In genomic region chr11:117816151-117816741, GRCh38 we compare ENCODE assay signal across 8 cellular contexts. TPM values are rescaled to one million over a fixed set of nuclear protein-coding genes. Genes with fewer than 3 reads are reported as not detected.
A peak's percentile ranks its signal among the peaks of the same experiment; 100 is the strongest.
DNase-seq lines count a peak whose midpoint lies in the region; ATAC-seq, FAIRE-seq and TF ChIP-seq lines count a peak whose summit lies in the region.

No MANE protein-coding gene starts in this region.

- H3K36me3 ChIP-seq in pancreas = no peaks in the 10 kb centered on the region

- DNase-seq in GM12865 (ENCODE audit: low read depth) (peak; percentile 37), NCI-H82 treated with DMSO at 0.1 percent for 48 hours (lab: John Stamatoyannopoulos, UW; ENCODE audit: unreplicated experiment) (peak; percentile 76), pancreas (peak in 5 of 6 donors; percentile 59 to 90 (median 73)), UCSD-AML1 (lab: John Stamatoyannopoulos, UW; ENCODE audit: unreplicated experiment) (no peak), mucosa of gallbladder (ENCODE audit: low spot score) (no peak), inferior parietal cortex (ENCODE audit: extremely low spot score) (no peak)

- H3K9me3 ChIP-seq in pancreas = no peaks in the 10 kb centered on the region

- 66 to 67% methylated on average over 20 of the region's 20 CpGs for WGBS in pancreas, 2 donors

- peak overlapping the region; percentile 64 to 91 (median 82) for H3K27ac ChIP-seq in pancreas

- peak; percentile 0 for TF ChIP-seq CTCF in GM12865 (IDR thresholded peaks at IDR 0.05; ENCODE audit: insufficient read depth, low read depth, low read length, missing control alignments)
- TF ChIP-seq CTCF in pancreas (IDR thresholded peaks at IDR 0.05) = no peak

- H3K27me3 ChIP-seq in pancreas = no peaks in the 10 kb centered on the region

- ATAC-seq in esophagus mucosa (peak; percentile 7), pancreas (peak; percentile 13 to 59 (median 38)), GM21423 (IDR thresholded peaks at IDR 0.05; ENCODE audit: unreplicated experiment) (no peak)

- H3K4me3 ChIP-seq in GM12865 (ENCODE audit: low read depth, low read length) (peak overlapping the region; percentile 56), pancreas (no peak overlapping the region)

- peaks cover 14 to 35% (median 29%) of the 10 kb centered on the region in 3 donors for H3K4me1 ChIP-seq in pancreas

- intact Hi-C loops in pancreas (cut with DNase I) = no loop called here

- FAIRE-seq in pancreas (lab: Jason Lieb, UNC) = no peak

RNA-seq across cellular contexts. Expression of gene FXYD2, which starts 8.3 kb away (rescaled TPM):
- total RNA-seq in esophagus mucosa (not detected), pancreas (100 to 1,000 TPM; 220 to 395 (median 314) TPM), mucosa of gallbladder (1,539 TPM)
- polyA plus RNA-seq in pancreas = 1,000 to 10,000 TPM; 1,418 to 2,509 TPM

RNA-seq across cellular contexts. Expression of gene DSCAML1, which starts 19.2 kb away (rescaled TPM):
- total RNA-seq in esophagus mucosa = not detected
- 1 to 10 TPM in 5 of 6 donors, under 1 TPM in 1; 0.69 to 2.7 (median 1.8) TPM for total RNA-seq in pancreas
- polyA plus RNA-seq in pancreas = 1 to 10 TPM; 1.7 to 1.9 TPM
- total RNA-seq in mucosa of gallbladder = 8.0 TPM

Comparison
In these comparisons a context has a peak if more than half of its experiments do, and no peak if none do; other contexts are left out.
1. DNase-seq: peak in GM12865 (single experiment), NCI-H82 treated with DMSO at 0.1 percent for 48 hours (single experiment) and pancreas (5 of 6); none in UCSD-AML1 (single experiment), mucosa of gallbladder (single experiment) and inferior parietal cortex (single experiment).
2. RNA of gene FXYD2, which starts 8.3 kb away (total RNA-seq): 1,539 TPM in mucosa of gallbladder (single experiment) and 220 to 395 TPM in pancreas; not detected in esophagus mucosa (single experiment); every median in the first group is over 100 times any median in the second.